ENCODE assay signal across 12 cellular contexts in genomic region chr5:50874985-50875330, GRCh38.
"Had no signal": no experiment of that assay in that cellular context is flagged by ENCODE, and none has a peak within 500 bp of the region (broad histone marks: within the 10 kb centered on the region; RNA-seq: fewer than 3 reads in every experiment).

No MANE protein-coding gene starts in this region.

- H3K9me3 ChIP-seq: colonic mucosa, heart right ventricle, lower lobe of right lung, sigmoid colon had no signal

- H3K27ac ChIP-seq: colonic mucosa, lower lobe of right lung had no signal

- H3K36me3 ChIP-seq: colonic mucosa, heart right ventricle, lower lobe of right lung, sigmoid colon had no signal

- H3K4me3 ChIP-seq: colonic mucosa, lower lobe of right lung, sigmoid colon had no signal

- H3K27me3 ChIP-seq: colonic mucosa, heart right ventricle, sigmoid colon had no signal

- DNase-seq: activated B cell treated with CpG ODN at 0.5 μM for 24 hours; activated CD4-positive, alpha-beta T cell treated with anti-CD3 and anti-CD28 coated beads for 36 hours; activated CD4-positive, alpha-beta T cell treated with anti-CD3 and anti-CD28 coated beads, Interleukin-2, amount 50 U/mL, for 48 hours; activated naive CD4-positive, alpha-beta T cell treated with Interleukin-2 at 50 U/mL for 16 hours; activated naive CD8-positive, alpha-beta T cell treated with anti-CD3 and anti-CD28 coated beads for 36 hours; activated T-cell treated with anti-CD3 and anti-CD28 coated beads, Interleukin-2, amount 50 U/mL, for 48 hours; colonic mucosa; islet precursor cell; lower lobe of right lung; sigmoid colon; stimulated activated CD4-positive, alpha-beta T cell treated with anti-CD3 and anti-CD28 coated beads, Interleukin-4, amount 100 ng/mL, for 1 hour had no signal

- H3K4me1 ChIP-seq: colonic mucosa, lower lobe of right lung, sigmoid colon had no signal
